In the genomic region with DNA sequence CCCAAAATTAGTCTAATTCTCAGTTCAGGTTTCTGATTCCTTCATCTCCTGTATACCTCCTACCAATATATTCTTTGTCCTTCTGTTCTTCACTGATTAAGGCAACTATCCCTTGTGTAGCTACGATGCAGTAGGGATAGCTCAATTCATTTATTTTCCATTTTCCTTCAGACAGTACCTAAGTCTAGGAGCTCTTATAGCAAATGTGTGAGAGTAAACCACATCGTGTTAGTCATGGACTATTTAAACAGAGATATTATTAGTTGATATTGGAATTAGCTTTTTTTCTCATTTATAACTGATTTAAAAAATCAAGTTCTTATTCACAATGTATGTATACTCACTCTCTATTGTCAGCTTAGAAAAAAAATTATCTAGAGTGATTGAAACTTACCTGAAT, we compare ENCODE assay signal across 27 cellular contexts.
"Had no signal": no experiment of that assay in that cellular context is flagged by ENCODE, and none has a peak within 500 bp of the region (broad histone marks: within the 10 kb centered on the region; RNA-seq: fewer than 3 reads in every experiment).

No MANE protein-coding gene starts in this region.

- H3K36me3 ChIP-seq: esophagus squamous epithelium, gastroesophageal sphincter, heart left ventricle, left lung, lower lobe of right lung had no signal

- H2AFZ ChIP-seq: hepatocyte had no signal

- H3K4me3 ChIP-seq: coronary artery, dorsolateral prefrontal cortex, esophagus squamous epithelium, gastroesophageal sphincter, heart left ventricle, hepatocyte, left lung, lower lobe of right lung, mucosa of descending colon had no signal

- H3K27me3 Mint-ChIP-seq: naive B cell had no signal

- DNase-seq: dermis blood vessel endothelial cell; dorsolateral prefrontal cortex; effector CD4-positive, alpha-beta T cell; effector memory CD4-positive, alpha-beta T cell; erythroblast; esophagus squamous epithelium; foreskin fibroblast; foreskin melanocyte; heart left ventricle; hypothalamus; immature natural killer cell; islet precursor cell; kidney; left lung; left ventricle myocardium superior; lower lobe of right lung; mesenchymal stem cell; mucosa of descending colon; naive B cell had no signal

- H3K36me3 Mint-ChIP-seq: immature natural killer cell, naive B cell had no signal

- H3K4me2 ChIP-seq: hepatocyte had no signal

- H3K27ac ChIP-seq: coronary artery, epithelial cell of prostate, esophagus squamous epithelium, gastroesophageal sphincter, heart left ventricle, hepatocyte, left lung, lower lobe of right lung had no signal

- H3K4me1 ChIP-seq: esophagus squamous epithelium, gastroesophageal sphincter, left lung, lower lobe of right lung had no signal

- H3K79me2 ChIP-seq: hepatocyte had no signal

- FAIRE-seq: colon, endometrium, kidney had no signal

- H3K27me3 ChIP-seq: dorsolateral prefrontal cortex, esophagus squamous epithelium, gastroesophageal sphincter, heart left ventricle, hepatocyte, left lung had no signal

- H3K27ac Mint-ChIP-seq: immature natural killer cell, mesothelial cell of epicardium, naive B cell had no signal

- H3K4me3 Mint-ChIP-seq: immature natural killer cell, mesothelial cell of epicardium, naive B cell had no signal

- ATAC-seq: esophagus mucosa, gastroesophageal sphincter, left lung, lower lobe of right lung, mucosa of descending colon had no signal

- H3K4me1 Mint-ChIP-seq: immature natural killer cell, naive B cell had no signal
